Comparison of ENCODE assay signal across 1 cellular context in the genomic region with DNA sequence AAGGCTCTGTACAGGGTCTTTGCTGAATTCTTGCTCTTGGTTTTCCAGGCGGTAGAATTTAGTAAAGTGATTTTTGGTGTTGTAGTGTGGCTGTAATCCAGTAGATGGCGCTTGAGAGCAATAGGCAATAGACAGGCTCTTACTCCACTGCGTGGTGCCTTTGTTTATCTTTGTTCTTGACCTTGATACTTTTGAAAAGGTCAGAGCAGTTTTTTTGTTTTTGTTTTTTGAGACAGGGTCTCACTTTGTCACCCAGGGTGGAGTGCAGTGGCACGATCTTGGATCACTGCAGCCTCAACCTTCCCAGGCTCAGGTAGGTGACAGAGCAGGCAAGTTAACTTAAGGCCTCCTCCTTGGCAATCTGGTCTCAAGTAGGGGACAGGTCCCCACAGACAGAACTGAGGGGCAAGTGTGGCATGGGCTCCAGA.
TF ChIP-seq lines count a peak whose summit lies in the region.

No MANE protein-coding gene starts in this region.

TF ChIP-seq in H1, 55 proteins besides CTCF, POLR2A, EP300 and RAD21:
- no peak for TF ChIP-seq SAP30 (IDR thresholded peaks at IDR 0.05; ENCODE audit: insufficient read depth, insufficient replicate concordance, low read length)
- TF ChIP-seq BCL11A (IDR thresholded peaks at IDR 0.05; ENCODE audit: low read depth in 2 of 2, low read length in 2 of 2), result no peak
- TF ChIP-seq TAF7 (optimal IDR thresholded peaks at IDR 0.05; ENCODE audit: borderline replicate concordance, low read depth, low read length), result peak; percentile 31
- 0 out of 2 replicates have a peak, but pooled peaks have one; percentile 4 for TF ChIP-seq TBP (IDR thresholded peaks at IDR 0.05; ENCODE audit: low read depth, low read length)
- TF ChIP-seq GTF2F1 (IDR thresholded peaks at IDR 0.05; ENCODE audit: borderline replicate concordance, low read depth, low read length), result no peak
